Comparison of ENCODE assay signal across 17 cellular contexts in the genomic region with DNA sequence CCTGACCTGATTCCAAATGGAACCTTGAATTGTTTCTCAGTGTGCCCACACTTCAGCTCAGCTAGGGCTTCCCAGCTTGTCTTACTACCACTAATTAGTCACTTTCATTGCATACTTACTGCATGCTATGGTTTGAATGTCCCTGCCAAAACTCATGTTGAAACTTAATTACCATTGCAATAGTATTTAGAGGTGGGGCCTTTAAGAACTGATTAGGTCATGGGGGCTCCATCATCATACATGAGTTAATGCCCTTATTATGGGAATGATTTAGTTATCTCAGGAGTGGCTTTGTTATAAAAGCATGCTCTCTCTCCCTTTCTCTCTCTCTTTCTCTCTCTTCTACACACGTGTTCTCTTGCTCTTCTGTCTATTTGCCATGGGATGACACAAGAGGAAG.
DNase-seq lines count a peak whose midpoint lies in the region; ATAC-seq, FAIRE-seq and TF ChIP-seq lines count a peak whose summit lies in the region.
"Had no signal": no experiment of that assay in that cellular context is flagged by ENCODE, and none has a peak within 500 bp of the region (broad histone marks: within the 10 kb centered on the region; RNA-seq: fewer than 3 reads in every experiment).

No MANE protein-coding gene starts in this region.

- no peak for TF ChIP-seq EP300 in HepG2 (IDR thresholded peaks at IDR 0.05; ENCODE audit: low read depth in 2 of 2, low read length in 2 of 2)
- no peak for TF ChIP-seq EP300 in HepG2 (CRISPR knock-in tag; IDR thresholded peaks at IDR 0.05; ENCODE audit: borderline replicate concordance)

- no peak overlapping the region for H3K27ac ChIP-seq in HepG2 (ENCODE audit: extremely low read length, insufficient read depth, low read length)
- no peak overlapping the region for H3K27ac ChIP-seq in right lobe of liver
- H3K27ac ChIP-seq: BLaER1, HL-60 had no signal

- no peak for TF ChIP-seq CTCF in HepG2 (CRISPR knock-in tag; IDR thresholded peaks at IDR 0.05)
- TF ChIP-seq CTCF in right lobe of liver (IDR thresholded peaks at IDR 0.05), result no peak
- no peak for TF ChIP-seq CTCF in bronchial epithelial cell (IDR thresholded peaks at IDR 0.05; ENCODE audit: insufficient read depth, low read length, severe bottlenecking)
- TF ChIP-seq CTCF in fibroblast of mammary gland (conservative IDR thresholded peaks at IDR 0.05; ENCODE audit: control insufficient read depth, insufficient read depth, low read depth, low read length), result no peak
- no peak for TF ChIP-seq CTCF in progenitor cell of endocrine pancreas (IDR thresholded peaks at IDR 0.05; ENCODE audit: unreplicated experiment)

- intact Hi-C loops in HepG2 (cut with micrococcal nuclease; ENCODE audit: unreplicated experiment), result no loop called here
- intact Hi-C loops in right lobe of liver (cut with DNase I), result no loop called here

- no peak for TF ChIP-seq RAD21 in HepG2 (CRISPR knock-in tag; IDR thresholded peaks at IDR 0.05)

- no peaks in the 10 kb centered on the region for H3K36me3 ChIP-seq in HepG2 (replicated peaks in 1 of 2; ENCODE audit: control insufficient read depth in 1 of 2, insufficient read depth in 2 of 2, low read length in 2 of 2)
- no peaks in the 10 kb centered on the region for H3K36me3 ChIP-seq in right lobe of liver
- no peaks in the 10 kb centered on the region for H3K36me3 ChIP-seq in bronchial epithelial cell (ENCODE audit: control insufficient read depth, insufficient read depth, low read length)
- H3K36me3 ChIP-seq: BLaER1 had no signal

- no peaks in the 10 kb centered on the region for H3K9me3 Mint-ChIP-seq in progenitor cell of endocrine pancreas (ENCODE audit: low read depth)

- no peak overlapping the region for H3K4me3 Mint-ChIP-seq in progenitor cell of endocrine pancreas (ENCODE audit: low read depth)
- H3K4me3 Mint-ChIP-seq: CD8-positive, alpha-beta memory T cell had no signal

- H3K9me3 ChIP-seq in HepG2 (ENCODE audit: low read length) (no peaks in the 10 kb centered on the region), right lobe of liver (no peaks in the 10 kb centered on the region)
- H3K9me3 ChIP-seq: BLaER1, Caco-2 had no signal

- in situ Hi-C loops in HepG2 (cut with HindIII; ENCODE audit: extremely low pct_ligation_motif_present, low pct_unique_long_range_greater_than_20kb), result no loop called here

- peaks cover 18% of the 10 kb centered on the region for H3K27me3 Mint-ChIP-seq in progenitor cell of endocrine pancreas

- FAIRE-seq in HepG2 (lab: Jason Lieb, UNC), result no peak
- no peak for FAIRE-seq in bronchial epithelial cell (lab: Jason Lieb, UNC)
- FAIRE-seq: GM18507, H54 had no signal

- H2AFZ ChIP-seq in HepG2 (ENCODE audit: low read length), result no peak overlapping the region

- TF ChIP-seq POLR2A in HepG2 (IDR thresholded peaks at IDR 0.05; ENCODE audit: insufficient read depth in 1 of 2, low read depth in 2 of 2, low read length in 2 of 2) (no peak), right lobe of liver (IDR thresholded peaks at IDR 0.05) (no peak)

- H3K9ac ChIP-seq in HepG2 (ENCODE audit: insufficient read depth, low read depth, low read length), result no peak overlapping the region
- H3K9ac ChIP-seq: BLaER1 had no signal

- H3K27me3 ChIP-seq in HepG2 (ENCODE audit: control insufficient read depth in 1 of 2, insufficient read depth in 2 of 2, low read length in 2 of 2) (peaks cover 0 to 30% of the 10 kb centered on the region in 2 experiments; a peak in 3 of 5 replicates), right lobe of liver (no peaks in the 10 kb centered on the region), bronchial epithelial cell (ENCODE audit: control insufficient read depth, insufficient read depth, low read length) (no peaks in the 10 kb centered on the region)
- H3K27me3 ChIP-seq: BLaER1 had no signal

- no TSS peak for BruUV-seq in HepG2 (replicated peaks; lab: Mats Ljungman, UMichigan)

- H3K4me3 ChIP-seq in HepG2 (replicated peaks in 1 of 3; ENCODE audit: insufficient read depth in 1 of 3, low read depth in 2 of 3, low read length in 3 of 3), result no peak overlapping the region
- no peak overlapping the region for H3K4me3 ChIP-seq in right lobe of liver
- H3K4me3 ChIP-seq in bronchial epithelial cell (ENCODE audit: low read depth, low read length), result no peak overlapping the region
- no peak overlapping the region for H3K4me3 ChIP-seq in fibroblast of mammary gland (ENCODE audit: control insufficient read depth, low read depth, low read length)
- H3K4me3 ChIP-seq: BLaER1 had no signal

- no peak overlapping the region for H3K4me2 ChIP-seq in HepG2 (ENCODE audit: low read depth, low read length)
- H3K4me2 ChIP-seq: BLaER1 had no signal

- 0% methylated on average over 1 of the region's 1 CpG for WGBS in HepG2 (ENCODE audit: low lambda C conversion rate)
- 50% methylated on average over 1 of the region's 1 CpG for WGBS in right lobe of liver (ENCODE audit: insufficient coverage, low coverage, low lambda C conversion rate, missing lambda C conversion rate)

- ATAC-seq in HepG2 (no peak), right lobe of liver (no peak)

- H3K4me1 Mint-ChIP-seq in progenitor cell of endocrine pancreas (ENCODE audit: low read depth), result peaks cover 27% of the 10 kb centered on the region
- H3K4me1 Mint-ChIP-seq: CD8-positive, alpha-beta memory T cell had no signal

- no peak overlapping the region for H3K27ac Mint-ChIP-seq in progenitor cell of endocrine pancreas
- H3K27ac Mint-ChIP-seq: CD8-positive, alpha-beta memory T cell had no signal

- no peaks in the 10 kb centered on the region for H3K79me2 ChIP-seq in HepG2 (ENCODE audit: insufficient read depth, low read length)

- POLR2A ChIA-PET in HepG2 (lab: Yijun Ruan, JAX), result no interaction called here

- H4K20me1 ChIP-seq in HepG2 (ENCODE audit: insufficient read depth, low read length), result no peaks in the 10 kb centered on the region
- H4K20me1 ChIP-seq: BLaER1 had no signal

- DNase-seq in HepG2 (ENCODE audit: low spot score) (no peak), right lobe of liver (no peak), bronchial epithelial cell (ENCODE audit: low read depth) (peak; percentile 87), fibroblast of mammary gland (ENCODE audit: low read depth) (peak; percentile 51), progenitor cell of endocrine pancreas (ENCODE audit: low spot score, unreplicated experiment) (no peak), NCI-H524 (lab: John Stamatoyannopoulos, UW) (no peak), NCI-H2029 (lab: John Stamatoyannopoulos, UW) (no peak)
- DNase-seq: 8988T; AML-193; Caco-2; CD8-positive, alpha-beta memory T cell; DMS53; GF-D8 had no signal

- H3K4me1 ChIP-seq in HepG2 (ENCODE audit: insufficient read depth, low read length), result peaks cover 28% of the 10 kb centered on the region
- H3K4me1 ChIP-seq in right lobe of liver, result no peaks in the 10 kb centered on the region

- CTCF ChIA-PET in HepG2 (lab: Yijun Ruan, JAX; ENCODE audit: low intra/inter-chr PET ratio, low total read pairs), result no interaction called here

- H3K36me3 Mint-ChIP-seq in progenitor cell of endocrine pancreas (ENCODE audit: insufficient read depth), result no peaks in the 10 kb centered on the region

TF ChIP-seq in HepG2, 621 proteins besides CTCF, POLR2A, EP300 and RAD21:
- TF ChIP-seq ZSCAN9 (CRISPR knock-in tag; IDR thresholded peaks at IDR 0.05; ENCODE audit: borderline replicate concordance), result no peak
- TF ChIP-seq MNT (IDR thresholded peaks at IDR 0.05), result peak; percentile 61; the same call in 1 of the 2 replicates

Comparison
In these comparisons a context has a peak if more than half of its experiments do, and no peak if none do; other contexts are left out.
1. DNase-seq: peak in bronchial epithelial cell (single experiment) and fibroblast of mammary gland (single experiment); none in HepG2 (single experiment), right lobe of liver (0 of 3), progenitor cell of endocrine pancreas (single experiment), NCI-H524 (0 of 2) and NCI-H2029 (single experiment).